Comparison of ENCODE assay signal across 23 cellular contexts in the genomic region with DNA sequence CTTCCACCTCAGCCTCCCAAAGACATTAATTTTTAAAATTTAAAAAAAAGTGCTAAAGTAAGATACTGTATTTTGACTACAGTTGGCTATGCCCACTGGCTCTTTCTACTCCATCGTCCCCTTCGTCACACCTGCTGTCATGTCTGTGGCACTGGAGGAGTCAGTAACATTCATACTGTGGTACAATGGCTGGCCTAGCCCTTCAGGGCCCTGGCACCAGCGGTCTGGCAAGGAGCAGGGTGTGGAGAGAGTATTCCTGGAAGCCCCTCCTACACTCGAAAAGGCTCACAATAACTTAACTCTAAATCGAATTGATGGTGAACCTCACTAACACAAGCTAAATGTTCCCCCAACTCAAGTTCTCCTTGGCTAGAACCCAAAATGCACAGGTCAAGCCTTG.
"Had no signal": no experiment of that assay in that cellular context is flagged by ENCODE, and none has a peak within 500 bp of the region (broad histone marks: within the 10 kb centered on the region; RNA-seq: fewer than 3 reads in every experiment).

No MANE protein-coding gene starts in this region.

- H3K9me3 Mint-ChIP-seq: IgD-negative memory B cell had no signal

- H3K9me3 ChIP-seq: SJCRH30 had no signal

- H3K4me3 ChIP-seq: K562, SJCRH30 had no signal

- H3K27ac Mint-ChIP-seq: IgD-negative memory B cell had no signal

- H3K36me3 ChIP-seq: SJCRH30 had no signal

- H3K4me1 ChIP-seq: SJCRH30 had no signal

- H3K27me3 ChIP-seq: SJCRH30 had no signal

- DNase-seq: Kasumi-1, MM.1S, NCI-H1092 treated with DMSO at 0.1 percent for 48 hours, NCI-H1436, NCI-H187, NCI-H2029, NCI-H2081 treated with DMSO at 0.1 percent for 48 hours, NCI-H2171, NCI-H226, NCI-H446, NCI-H510A, NCI-H524 treated with DMSO at 0.1 percent for 48 hours, NCI-H69, NCI-H774, SHP77 treated with DMSO at 0.1 percent for 48 hours, SJCRH30 had no signal

- H3K27ac ChIP-seq: HL-60, KMS-11, RWPE1, SJCRH30 had no signal

- ATAC-seq: Right ventricle myocardium inferior, SK-N-SH treated with all-trans-retinoic acid at 6 μM for 48 hours had no signal
